ENCODE assay signal across 3 cellular contexts in the genomic region with DNA sequence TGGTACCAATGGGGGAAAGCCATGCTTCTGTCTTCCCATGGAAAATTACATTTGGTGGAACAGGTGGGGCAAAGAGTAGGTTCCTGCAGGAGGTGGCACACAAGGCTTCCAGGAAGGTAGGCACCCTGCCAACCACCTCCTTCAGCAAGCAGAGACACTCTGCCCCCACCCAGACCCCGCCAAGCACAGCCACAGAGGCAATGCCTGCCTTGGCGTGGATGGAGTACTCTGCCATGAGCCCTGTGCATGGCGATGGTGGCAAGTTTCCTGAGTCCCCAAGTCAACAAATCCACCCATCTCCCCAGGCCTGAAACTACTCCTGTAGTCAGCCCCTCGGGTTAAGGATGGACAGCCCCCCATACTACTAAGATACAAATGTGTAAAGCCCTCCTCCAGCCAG.
"Had no signal": no experiment of that assay in that cellular context is flagged by ENCODE, and none has a peak within 500 bp of the region (broad histone marks: within the 10 kb centered on the region; RNA-seq: fewer than 3 reads in every experiment).

No MANE protein-coding gene starts in this region.

- H3K4me3 ChIP-seq: GM12878 had no signal

- DNase-seq: GDM1, GF-D8 had no signal

- ATAC-seq: GM12878 had no signal
